ENCODE assay signal across 8 cellular contexts in genomic region chr17:8138672-8139371, GRCh38. TPM values are rescaled to one million over a fixed set of nuclear protein-coding genes. Genes with fewer than 3 reads are reported as not detected.
DNase-seq lines count a peak whose midpoint lies in the region; ATAC-seq, FAIRE-seq and TF ChIP-seq lines count a peak whose summit lies in the region.

No MANE protein-coding gene starts in this region.

- FAIRE-seq in HTR-8/SVneo (lab: Jason Lieb, UNC) (peak; percentile 94), endometrium (lab: Jason Lieb, UNC) (peak; percentile 98)

- H3K27ac Mint-ChIP-seq in mesothelial cell of epicardium = no peak overlapping the region

- H3K36me3 Mint-ChIP-seq in mesothelial cell of epicardium = peaks cover 19% of the 10 kb centered on the region

- peak; percentile 92 for TF ChIP-seq CTCF in mesothelial cell of epicardium (IDR thresholded peaks at IDR 0.05; ENCODE audit: unreplicated experiment)

- ATAC-seq in GM21367 (IDR thresholded peaks at IDR 0.05; ENCODE audit: unreplicated experiment) = peak; percentile 49

- in situ Hi-C loops in Caki2 (cut with HindIII; ENCODE audit: low pct_unique_long_range_greater_than_20kb, low sequenced_read_pairs) = no loop called here

- no peaks in the 10 kb centered on the region for H3K9me3 Mint-ChIP-seq in mesothelial cell of epicardium

- DNase-seq in Caki2 (ENCODE audit: low read depth) (peak; percentile 97), HTR-8/SVneo (ENCODE audit: insufficient read length, low spot score) (no peak), NOMO-1 treated with DMSO at 0.1 percent for 48 hours (lab: John Stamatoyannopoulos, UW; ENCODE audit: unreplicated experiment) (peak; percentile 95), mesothelial cell of epicardium (ENCODE audit: low spot score in 2 of 2, unreplicated experiment in 2 of 2) (peak; percentile 93 to 100)
- peak; percentile 81 for DNase-seq in activated CD8-positive, alpha-beta memory T cell treated with anti-CD3 and anti-CD28 coated beads, Interleukin-2, amount 50 U/mL, for 1 hour (ENCODE audit: extremely low read depth)
- peak; percentile 89 to 90 for DNase-seq in stimulated activated CD8-positive, alpha-beta memory T cell treated with anti-CD3 and anti-CD28 coated beads, Interleukin-15, amount 100 ng/mL, for 4 hours (ENCODE audit: low read depth in 2 of 2)

- H3K27me3 Mint-ChIP-seq in mesothelial cell of epicardium (ENCODE audit: low read depth) = no peaks in the 10 kb centered on the region

- no peak overlapping the region for H3K4me3 Mint-ChIP-seq in mesothelial cell of epicardium

- H3K4me1 Mint-ChIP-seq in mesothelial cell of epicardium = no peaks in the 10 kb centered on the region

RNA-seq across cellular contexts. Expression of gene PER1, which starts 13.4 kb away (rescaled TPM):
- total RNA-seq in Caki2 (2014; rRNA removed; shearing (Covaris generic); ENCODE audit: low replicate concordance) = 3.2 and 5.6 TPM in 2 replicates
- 55.2 to 70.2 TPM (median 58.0 TPM) in 3 replicates for total RNA-seq in mesothelial cell of epicardium

RNA-seq across cellular contexts. Expression of gene HES7, which starts 14.9 kb away (rescaled TPM):
- 5.3 TPM in 1 of 2 replicates, not detected in the other for total RNA-seq in Caki2 (2014; rRNA removed; shearing (Covaris generic); ENCODE audit: low replicate concordance)
- 0.45 to 0.75 TPM (median 0.66 TPM) in 3 replicates for total RNA-seq in mesothelial cell of epicardium

RNA-seq across cellular contexts. Expression of gene ALOXE3, which starts 20.5 kb away (rescaled TPM):
- not detected in 2 replicates for total RNA-seq in Caki2 (2014; rRNA removed; shearing (Covaris generic); ENCODE audit: low replicate concordance)
- 0.09 to 0.13 TPM in 2 of 3 replicates, not detected in the other for total RNA-seq in mesothelial cell of epicardium

RNA-seq across cellular contexts. Expression of gene VAMP2, which starts 23.9 kb away (rescaled TPM):
- 0.09 TPM in 1 of 2 replicates, not detected in the other for total RNA-seq in Caki2 (2014; rRNA removed; shearing (Covaris generic); ENCODE audit: low replicate concordance)
- total RNA-seq in mesothelial cell of epicardium = 51.3 to 55.3 TPM (median 54.8 TPM) in 3 replicates

RNA-seq across cellular contexts. Expression of gene TMEM107, which starts 37.4 kb away (rescaled TPM):
- total RNA-seq in Caki2 (2014; rRNA removed; shearing (Covaris generic); ENCODE audit: low replicate concordance) = 47.8 and 62.4 TPM in 2 replicates
- 22.0 to 23.2 TPM (median 22.6 TPM) in 3 replicates for total RNA-seq in mesothelial cell of epicardium
